ENCODE assay signal across 1 cellular context in genomic region chr21:43911015-43911934, GRCh38.
TF ChIP-seq lines count a peak whose summit lies in the region.

No MANE protein-coding gene starts in this region.

TF ChIP-seq in HepG2, 621 proteins besides CTCF, POLR2A, EP300 and RAD21 (continued from another document and continues in another):
- TF ChIP-seq ZBTB34 (CRISPR knock-in tag; IDR thresholded peaks at IDR 0.05) (no peak), ZNF142 (CRISPR knock-in tag; IDR thresholded peaks at IDR 0.05) (no peak), HNF4G (IDR thresholded peaks at IDR 0.05; ENCODE audit: borderline replicate concordance, low read depth, low read length) (peak; percentile 60; the same call in 1 of the 2 replicates), HNF4G (CRISPR knock-in tag; IDR thresholded peaks at IDR 0.05; ENCODE audit: borderline replicate concordance, low read depth) (no peak), RARA (CRISPR knock-in tag; IDR thresholded peaks at IDR 0.05) (peak; percentile 88), HHEX (CRISPR knock-in tag; IDR thresholded peaks at IDR 0.05) (no peak), TFE3 (CRISPR knock-in tag; IDR thresholded peaks at IDR 0.05) (peak; percentile 29; the same call in 1 of the 2 replicates), TCF12 (IDR thresholded peaks at IDR 0.05) (no peak), TCF12 (CRISPR knock-in tag; IDR thresholded peaks at IDR 0.05) (no peak), NFATC3 (CRISPR knock-in tag; IDR thresholded peaks at IDR 0.05) (no peak), HNRNPL (IDR thresholded peaks at IDR 0.05; ENCODE audit: low read depth, low read length) (no peak), ZNF878 (CRISPR knock-in tag; IDR thresholded peaks at IDR 0.05) (no peak), FOXO4 (CRISPR knock-in tag; conservative IDR thresholded peaks at IDR 0.05) (no peak), ATF5 (CRISPR knock-in tag; IDR thresholded peaks at IDR 0.05; ENCODE audit: low read depth) (no peak), SMAD3 (CRISPR knock-in tag; IDR thresholded peaks at IDR 0.05) (no peak), BHLHE40 (IDR thresholded peaks at IDR 0.05; ENCODE audit: low read length) (no peak), TEAD2 (CRISPR knock-in tag; IDR thresholded peaks at IDR 0.05) (no peak), ZNF512 (CRISPR knock-in tag; IDR thresholded peaks at IDR 0.05) (no peak), PRDM4 (CRISPR knock-in tag; IDR thresholded peaks at IDR 0.05; ENCODE audit: borderline replicate concordance) (no peak), NFE2L2 (IDR thresholded peaks at IDR 0.05; ENCODE audit: low read length) (no peak), ZBTB7B (CRISPR knock-in tag; IDR thresholded peaks at IDR 0.05) (peak; percentile 65; the same call in 1 of the 2 replicates), BRF2 (CRISPR knock-in tag; IDR thresholded peaks at IDR 0.05) (no peak), FOXP4 (CRISPR knock-in tag; IDR thresholded peaks at IDR 0.05) (no peak), ZNF124 (CRISPR knock-in tag; IDR thresholded peaks at IDR 0.05) (0 out of 2 replicates have a peak, but pooled peaks have one; percentile 14), FOXJ3 (CRISPR knock-in tag; IDR thresholded peaks at IDR 0.05; ENCODE audit: borderline replicate concordance) (0 out of 2 replicates have a peak, but pooled peaks have one; percentile 20), MXD4 (CRISPR knock-in tag; IDR thresholded peaks at IDR 0.05) (no peak), ZMAT5 (CRISPR knock-in tag; IDR thresholded peaks at IDR 0.05; ENCODE audit: borderline replicate concordance, low read depth) (no peak), ATF6 (CRISPR knock-in tag; conservative IDR thresholded peaks at IDR 0.05) (no peak), GABPA (IDR thresholded peaks at IDR 0.05; ENCODE audit: low read depth, low read length) (no peak), GABPA (CRISPR knock-in tag; IDR thresholded peaks at IDR 0.05; ENCODE audit: low read depth) (no peak), GATA4 (IDR thresholded peaks at IDR 0.05; ENCODE audit: borderline replicate concordance, low read depth) (no peak), KMT2A (CRISPR knock-in tag; IDR thresholded peaks at IDR 0.05) (peak; percentile 71), NAIF1 (CRISPR knock-in tag; IDR thresholded peaks at IDR 0.05; ENCODE audit: borderline replicate concordance) (no peak), ZNF546 (CRISPR knock-in tag; conservative IDR thresholded peaks at IDR 0.05) (no peak), ZNF563 (CRISPR knock-in tag; IDR thresholded peaks at IDR 0.05) (no peak), ZNF891 (CRISPR knock-in tag; IDR thresholded peaks at IDR 0.05) (0 out of 2 replicates have a peak, but pooled peaks have one; percentile 59), ZNF430 (CRISPR knock-in tag; IDR thresholded peaks at IDR 0.05) (no peak), NCOR1 (IDR thresholded peaks at IDR 0.05; ENCODE audit: borderline replicate concordance, low read length) (peak; percentile 62; the same call in 1 of the 2 replicates), PITX1 (CRISPR knock-in tag; IDR thresholded peaks at IDR 0.05) (no peak), MXD3 (CRISPR knock-in tag; IDR thresholded peaks at IDR 0.05) (no peak)
